8 cellular contexts compared by ENCODE assay signal in genomic region chr18:76823166-76823539, GRCh38. TPM values are rescaled to one million over a fixed set of nuclear protein-coding genes. Genes with fewer than 3 reads are reported as not detected.
DNase-seq lines count a peak whose midpoint lies in the region; ATAC-seq and TF ChIP-seq lines count a peak whose summit lies in the region.

No MANE protein-coding gene starts in this region.

- no peaks in the 10 kb centered on the region for H3K27me3 Mint-ChIP-seq in natural killer cell (ENCODE audit: low read depth in 2 of 2)

- H3K27me3 ChIP-seq in BJ (ENCODE audit: control insufficient read depth, insufficient read depth, low read length) (no peaks in the 10 kb centered on the region), MG63 (no peaks in the 10 kb centered on the region)
- H3K27me3 ChIP-seq in effector memory CD4-positive, alpha-beta T cell (replicated peaks; ENCODE audit: control insufficient read depth, insufficient read depth, low read length, poor library complexity, severe bottlenecking), result no peaks in the 10 kb centered on the region

- TF ChIP-seq CTCF in BJ (IDR thresholded peaks at IDR 0.05; ENCODE audit: insufficient read depth, low read depth, low read length) (no peak), natural killer cell (IDR thresholded peaks at IDR 0.05) (no peak)

- CTCF ChIA-PET in BJ (lab: Yijun Ruan, JAX), result no interaction called here

- H3K27ac ChIP-seq in effector memory CD4-positive, alpha-beta T cell (ENCODE audit: insufficient read depth, low read length, poor library complexity, severe bottlenecking), result peak overlapping the region; percentile 42

- H3K4me1 ChIP-seq in effector memory CD4-positive, alpha-beta T cell (ENCODE audit: control insufficient read depth, insufficient read depth, low read length, poor library complexity, severe bottlenecking), result peaks cover 9% of the 10 kb centered on the region

- H3K9me3 ChIP-seq in MG63, result no peaks in the 10 kb centered on the region
- H3K9me3 ChIP-seq in effector memory CD4-positive, alpha-beta T cell (ENCODE audit: control insufficient read depth, low read length), result no peaks in the 10 kb centered on the region

- peak overlapping the region; percentile 76 for H3K4me3 ChIP-seq in BJ (ENCODE audit: low read depth, low read length)
- peak overlapping the region; percentile 64 for H3K4me3 ChIP-seq in MG63
- peak overlapping the region; percentile 54 for H3K4me3 ChIP-seq in effector memory CD4-positive, alpha-beta T cell (ENCODE audit: insufficient read depth, low read depth, low read length, poor library complexity, severe bottlenecking)

- H3K36me3 ChIP-seq in BJ (ENCODE audit: control insufficient read depth, insufficient read depth, low read length), result 0 out of 2 replicates have a peak, but pooled peaks cover 1% of the 10 kb centered on the region
- H3K36me3 ChIP-seq in MG63, result peaks cover 8% of the 10 kb centered on the region
- H3K36me3 ChIP-seq in effector memory CD4-positive, alpha-beta T cell (ENCODE audit: control insufficient read depth, insufficient read depth, low read length), result no peaks in the 10 kb centered on the region

- DNase-seq in BJ (ENCODE audit: low read depth), result no peak
- no peak for DNase-seq in MG63
- no peak for DNase-seq in effector memory CD4-positive, alpha-beta T cell
- DNase-seq in natural killer cell, result no peak
- DNase-seq in NCI-H2107 (lab: John Stamatoyannopoulos, UW), result no peak
- DNase-seq in NCI-H524 treated with DMSO at 0.1 percent for 48 hours (lab: John Stamatoyannopoulos, UW), result no peak
- no peak for DNase-seq in GDM1 (lab: John Stamatoyannopoulos, UW)
- DNase-seq in NCI-H345 treated with DMSO at 0.1 percent for 48 hours (lab: John Stamatoyannopoulos, UW; ENCODE audit: unreplicated experiment), result no peak

- H3K9me3 Mint-ChIP-seq in natural killer cell, result no peaks in the 10 kb centered on the region

- H3K27ac Mint-ChIP-seq in natural killer cell, result peak overlapping the region; percentile 54 to 67

- H3K4me1 Mint-ChIP-seq in natural killer cell, result peaks cover 37 to 61% of the 10 kb centered on the region in 2 donors

- POLR2A ChIA-PET in BJ (lab: Charles Lee), result no interaction called here

- intact Hi-C loops in natural killer cell (cut with micrococcal nuclease), result no loop called here

- ATAC-seq in natural killer cell, result no peak

- H3K36me3 Mint-ChIP-seq in natural killer cell, result no peaks in the 10 kb centered on the region

- H3K4me3 Mint-ChIP-seq in natural killer cell, result peak overlapping the region; percentile 41

RNA-seq across cellular contexts. Expression of gene ZNF236, which starts 0.8 kb away (rescaled TPM):
- 4.5 and 5.1 TPM in 2 replicates for polyA plus RNA-seq in BJ (2011; rRNA removed)
- 17.1 and 21.6 TPM in 2 replicates for polyA minus RNA-seq in BJ (2011; rRNA and poly(A)+ RNA removed)
- total RNA-seq in MG63 (2014; rRNA removed; shearing (Covaris generic); ENCODE audit: low replicate concordance), result 4.4 and 43.2 TPM in 2 replicates
- 10 to 100 TPM; 35.1 to 42.2 (median 39.7) TPM for total RNA-seq in natural killer cell
